Comparison of ENCODE assay signal across 15 cellular contexts in the genomic region with DNA sequence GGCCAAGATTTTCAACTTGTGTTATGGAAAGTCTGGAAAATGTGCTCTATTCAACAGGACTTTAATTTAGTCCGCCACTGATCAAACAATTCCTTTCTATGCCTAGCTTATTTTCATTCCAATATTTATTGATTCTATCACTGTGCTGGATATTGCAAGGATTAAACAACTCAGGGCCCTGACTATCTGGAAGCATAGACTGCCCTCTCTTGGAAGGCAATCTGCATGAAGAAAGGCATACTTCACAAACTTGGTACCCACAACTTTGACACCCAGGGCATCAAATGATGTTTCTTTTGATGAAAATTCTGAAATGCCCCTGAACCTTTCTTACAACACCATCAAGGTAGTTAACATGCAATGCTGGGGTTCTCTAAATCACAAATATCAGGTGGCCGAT.
DNase-seq lines count a peak whose midpoint lies in the region; ATAC-seq, FAIRE-seq and TF ChIP-seq lines count a peak whose summit lies in the region.
"Had no signal": no experiment of that assay in that cellular context is flagged by ENCODE, and none has a peak within 500 bp of the region (broad histone marks: within the 10 kb centered on the region; RNA-seq: fewer than 3 reads in every experiment).

No MANE protein-coding gene starts in this region.

- no peak for TF ChIP-seq POLR2A in endothelial cell of umbilical vein (IDR thresholded peaks at IDR 0.05; ENCODE audit: low read depth, low read length)

- no peak for FAIRE-seq in endothelial cell of umbilical vein (lab: Jason Lieb, UNC)
- FAIRE-seq: RCC 7860 had no signal

- H3K9me1 ChIP-seq in endothelial cell of umbilical vein (replicated peaks; ENCODE audit: control insufficient read depth, extremely low read depth, insufficient read depth, low read length): no peaks in the 10 kb centered on the region

- H3K36me3 ChIP-seq in OCI-LY3 (replicated peaks; ENCODE audit: low read depth, low read length): no peaks in the 10 kb centered on the region
- no peaks in the 10 kb centered on the region for H3K36me3 ChIP-seq in endothelial cell of umbilical vein (ENCODE audit: control insufficient read depth in 2 of 2, extremely low read depth in 1 of 2, insufficient read depth in 2 of 2, low read length in 2 of 2)

- H4K20me1 ChIP-seq in OCI-LY3 (ENCODE audit: insufficient read depth, low read length) (no peaks in the 10 kb centered on the region), endothelial cell of umbilical vein (replicated peaks; ENCODE audit: control insufficient read depth, extremely low read depth, insufficient read depth, low read length) (no peaks in the 10 kb centered on the region)

- H3K27ac ChIP-seq in OCI-LY3 (ENCODE audit: low read length) (no peak overlapping the region), endothelial cell of umbilical vein (ENCODE audit: insufficient read depth, low read depth, low read length) (no peak overlapping the region)
- H3K27ac ChIP-seq: 22Rv1 had no signal

- H3K9me3 ChIP-seq in OCI-LY3 (ENCODE audit: insufficient read depth, low read length): no peaks in the 10 kb centered on the region
- no peaks in the 10 kb centered on the region for H3K9me3 ChIP-seq in endothelial cell of umbilical vein (replicated peaks; ENCODE audit: control insufficient read depth, insufficient read depth, low read length)

- no peak overlapping the region for H3K27ac Mint-ChIP-seq in osteocyte (ENCODE audit: unreplicated experiment)
- H3K27ac Mint-ChIP-seq: WTC11 had no signal

- H3K79me2 ChIP-seq in OCI-LY3 (ENCODE audit: low read length) (no peaks in the 10 kb centered on the region), endothelial cell of umbilical vein (ENCODE audit: control insufficient read depth, insufficient read depth, low read length) (no peaks in the 10 kb centered on the region)

- POLR2A ChIA-PET in endothelial cell of umbilical vein (lab: Charles Lee): no interaction called here

- peaks cover 14% of the 10 kb centered on the region for H3K9me3 Mint-ChIP-seq in osteocyte (ENCODE audit: unreplicated experiment)
- H3K9me3 Mint-ChIP-seq: WTC11 had no signal

- no peak for ATAC-seq in GM19397 (IDR thresholded peaks at IDR 0.05; ENCODE audit: unreplicated experiment)
- ATAC-seq: WTC11 had no signal

- CTCF ChIA-PET in endothelial cell of umbilical vein (lab: Charles Lee): interaction anchor here (0.5 to 1.6 kb wide), 2 partner anchors 281 to 374 kb away, joined by 3 to 10 read pairs; partner anchors contain the start of gene NR3C1

- no peaks in the 10 kb centered on the region for H3K4me1 ChIP-seq in OCI-LY3 (ENCODE audit: low read length)
- H3K4me1 ChIP-seq in endothelial cell of umbilical vein (ENCODE audit: control insufficient read depth, extremely low read depth, insufficient read depth, low read length): no peaks in the 10 kb centered on the region

- H3K36me3 Mint-ChIP-seq in osteocyte (ENCODE audit: unreplicated experiment): peaks cover 3% of the 10 kb centered on the region
- H3K36me3 Mint-ChIP-seq: WTC11 had no signal

- no peaks in the 10 kb centered on the region for H3K27me3 ChIP-seq in OCI-LY3 (ENCODE audit: low read depth, low read length)
- peaks cover 0 to 1% of the 10 kb centered on the region in 2 experiments for H3K27me3 ChIP-seq in endothelial cell of umbilical vein (ENCODE audit: control insufficient read depth in 2 of 2, insufficient read depth in 2 of 2, low read length in 2 of 2)

- H3K4me3 ChIP-seq in OCI-LY3 (ENCODE audit: low read length): no peak overlapping the region
- no peak overlapping the region for H3K4me3 ChIP-seq in endothelial cell of umbilical vein (replicated peaks in 1 of 3; ENCODE audit: insufficient read depth in 1 of 3, low read depth in 1 of 3, low read length in 3 of 3)

- dilution Hi-C loops in endothelial cell of umbilical vein (cut with MboI; ENCODE audit: extremely low pct_ligation_motif_present, low sequenced_read_pairs): no loop called here

- H2AFZ ChIP-seq in OCI-LY3 (ENCODE audit: low read depth, low read length): no peak overlapping the region
- no peak overlapping the region for H2AFZ ChIP-seq in endothelial cell of umbilical vein (ENCODE audit: low read depth, low read length)

- DNase-seq in DMS 273 (lab: John Stamatoyannopoulos, UW; ENCODE audit: unreplicated experiment) (peak; percentile 14), DMS 273 treated with DMSO at 0.1 percent for 48 hours (lab: John Stamatoyannopoulos, UW) (no peak), endothelial cell of umbilical vein (ENCODE audit: low read depth, low spot score) (peak; percentile 5), osteocyte (ENCODE audit: extremely low spot score, unreplicated experiment) (no peak)
- DNase-seq in activated CD4-positive, CD25-positive, alpha-beta regulatory T cell treated with anti-CD3 and anti-CD28 coated beads, Interleukin-2, amount 50 U/mL, for 72 hours: no peak
- DNase-seq in effector CD8-positive, alpha-beta T cell (lab: John Stamatoyannopoulos, UW): no peak
- DNase-seq: activated T-cell treated with anti-CD3 and anti-CD28 coated beads for 4 hours; aorta; NCI-H2107; stimulated activated CD4-positive, alpha-beta T cell treated with anti-CD3 and anti-CD28 coated beads, Interleukin-4, amount 100 ng/mL, for 4 hours had no signal

- BruUV-seq in endothelial cell of umbilical vein (replicated peaks; lab: Mats Ljungman, UMichigan): no TSS peak

- H3K4me1 Mint-ChIP-seq in osteocyte (ENCODE audit: unreplicated experiment): peaks cover 33% of the 10 kb centered on the region
- H3K4me1 Mint-ChIP-seq: WTC11 had no signal

- H3K27me3 Mint-ChIP-seq in osteocyte (ENCODE audit: unreplicated experiment): no peaks in the 10 kb centered on the region

- intact Hi-C loops in endothelial cell of umbilical vein (cut with micrococcal nuclease): no loop called here

- TF ChIP-seq CTCF in OCI-LY3 (IDR thresholded peaks at IDR 0.05; ENCODE audit: low read depth, low read length): peak; percentile 52
- no peak for TF ChIP-seq CTCF in endothelial cell of umbilical vein (IDR thresholded peaks at IDR 0.05; ENCODE audit: extremely low read depth in 1 of 2, insufficient read depth in 1 of 2, low read depth in 1 of 2, low read length in 2 of 2)
- peak; percentile 43 for TF ChIP-seq CTCF in osteocyte (IDR thresholded peaks at IDR 0.05)

- no peak overlapping the region for H3K4me3 Mint-ChIP-seq in osteocyte (ENCODE audit: unreplicated experiment)
- H3K4me3 Mint-ChIP-seq: WTC11 had no signal

- no peak overlapping the region for H3K9ac ChIP-seq in OCI-LY3 (ENCODE audit: low read length)
- no peak overlapping the region for H3K9ac ChIP-seq in endothelial cell of umbilical vein (replicated peaks; ENCODE audit: extremely low read depth, insufficient read depth, low read length)

- no peak overlapping the region for H3K4me2 ChIP-seq in OCI-LY3 (ENCODE audit: low read length)
- H3K4me2 ChIP-seq in endothelial cell of umbilical vein (ENCODE audit: insufficient read depth, low read length): no peak overlapping the region

TF ChIP-seq in endothelial cell of umbilical vein, 7 proteins besides CTCF, POLR2A, EP300 and RAD21:
- TF ChIP-seq JUN (IDR thresholded peaks at IDR 0.05; ENCODE audit: borderline replicate concordance, insufficient read depth, insufficient read length, low read depth): no peak
- no peak for TF ChIP-seq POLR2AphosphoS5 (IDR thresholded peaks at IDR 0.05; ENCODE audit: insufficient read depth, low read depth, low read length)
- no peak for TF ChIP-seq MAX (IDR thresholded peaks at IDR 0.05; ENCODE audit: insufficient read depth, insufficient read length)
- TF ChIP-seq EZH2 (IDR thresholded peaks at IDR 0.05; ENCODE audit: borderline replicate concordance, low read depth, low read length, severe bottlenecking): no peak
- no peak for TF ChIP-seq GATA2 (IDR thresholded peaks at IDR 0.05; ENCODE audit: insufficient read depth, insufficient read length, low read depth, low read length)
- no peak for TF ChIP-seq FOS (IDR thresholded peaks at IDR 0.05; ENCODE audit: borderline replicate concordance, insufficient read depth, low read length)
- TF ChIP-seq MYC (IDR thresholded peaks at IDR 0.05; ENCODE audit: low read depth, low read length): no peak

Comparison
In these comparisons a context has a peak if more than half of its experiments do, and no peak if none do; other contexts are left out.
1. DNase-seq: peak in DMS 273 (single experiment) and endothelial cell of umbilical vein (single experiment); none in DMS 273 treated with DMSO at 0.1 percent for 48 hours (single experiment), osteocyte (single experiment), activated CD4-positive, CD25-positive, alpha-beta regulatory T cell treated with anti-CD3 and anti-CD28 coated beads, Interleukin-2, amount 50 U/mL, for 72 hours (single experiment) and effector CD8-positive, alpha-beta T cell (single experiment).
2. CTCF ChIP-seq: peak in OCI-LY3 (single experiment) and osteocyte (single experiment); none in endothelial cell of umbilical vein (0 of 2).